ENCODE assay signal across 1 cellular context in genomic region chr3:171168086-171168485, GRCh38.
TF ChIP-seq lines count a peak whose summit lies in the region.

No MANE protein-coding gene starts in this region.

TF ChIP-seq in GM23338, 12 proteins besides CTCF, POLR2A, EP300 and RAD21 (continued from another document):
- TF ChIP-seq, protein P1, sequence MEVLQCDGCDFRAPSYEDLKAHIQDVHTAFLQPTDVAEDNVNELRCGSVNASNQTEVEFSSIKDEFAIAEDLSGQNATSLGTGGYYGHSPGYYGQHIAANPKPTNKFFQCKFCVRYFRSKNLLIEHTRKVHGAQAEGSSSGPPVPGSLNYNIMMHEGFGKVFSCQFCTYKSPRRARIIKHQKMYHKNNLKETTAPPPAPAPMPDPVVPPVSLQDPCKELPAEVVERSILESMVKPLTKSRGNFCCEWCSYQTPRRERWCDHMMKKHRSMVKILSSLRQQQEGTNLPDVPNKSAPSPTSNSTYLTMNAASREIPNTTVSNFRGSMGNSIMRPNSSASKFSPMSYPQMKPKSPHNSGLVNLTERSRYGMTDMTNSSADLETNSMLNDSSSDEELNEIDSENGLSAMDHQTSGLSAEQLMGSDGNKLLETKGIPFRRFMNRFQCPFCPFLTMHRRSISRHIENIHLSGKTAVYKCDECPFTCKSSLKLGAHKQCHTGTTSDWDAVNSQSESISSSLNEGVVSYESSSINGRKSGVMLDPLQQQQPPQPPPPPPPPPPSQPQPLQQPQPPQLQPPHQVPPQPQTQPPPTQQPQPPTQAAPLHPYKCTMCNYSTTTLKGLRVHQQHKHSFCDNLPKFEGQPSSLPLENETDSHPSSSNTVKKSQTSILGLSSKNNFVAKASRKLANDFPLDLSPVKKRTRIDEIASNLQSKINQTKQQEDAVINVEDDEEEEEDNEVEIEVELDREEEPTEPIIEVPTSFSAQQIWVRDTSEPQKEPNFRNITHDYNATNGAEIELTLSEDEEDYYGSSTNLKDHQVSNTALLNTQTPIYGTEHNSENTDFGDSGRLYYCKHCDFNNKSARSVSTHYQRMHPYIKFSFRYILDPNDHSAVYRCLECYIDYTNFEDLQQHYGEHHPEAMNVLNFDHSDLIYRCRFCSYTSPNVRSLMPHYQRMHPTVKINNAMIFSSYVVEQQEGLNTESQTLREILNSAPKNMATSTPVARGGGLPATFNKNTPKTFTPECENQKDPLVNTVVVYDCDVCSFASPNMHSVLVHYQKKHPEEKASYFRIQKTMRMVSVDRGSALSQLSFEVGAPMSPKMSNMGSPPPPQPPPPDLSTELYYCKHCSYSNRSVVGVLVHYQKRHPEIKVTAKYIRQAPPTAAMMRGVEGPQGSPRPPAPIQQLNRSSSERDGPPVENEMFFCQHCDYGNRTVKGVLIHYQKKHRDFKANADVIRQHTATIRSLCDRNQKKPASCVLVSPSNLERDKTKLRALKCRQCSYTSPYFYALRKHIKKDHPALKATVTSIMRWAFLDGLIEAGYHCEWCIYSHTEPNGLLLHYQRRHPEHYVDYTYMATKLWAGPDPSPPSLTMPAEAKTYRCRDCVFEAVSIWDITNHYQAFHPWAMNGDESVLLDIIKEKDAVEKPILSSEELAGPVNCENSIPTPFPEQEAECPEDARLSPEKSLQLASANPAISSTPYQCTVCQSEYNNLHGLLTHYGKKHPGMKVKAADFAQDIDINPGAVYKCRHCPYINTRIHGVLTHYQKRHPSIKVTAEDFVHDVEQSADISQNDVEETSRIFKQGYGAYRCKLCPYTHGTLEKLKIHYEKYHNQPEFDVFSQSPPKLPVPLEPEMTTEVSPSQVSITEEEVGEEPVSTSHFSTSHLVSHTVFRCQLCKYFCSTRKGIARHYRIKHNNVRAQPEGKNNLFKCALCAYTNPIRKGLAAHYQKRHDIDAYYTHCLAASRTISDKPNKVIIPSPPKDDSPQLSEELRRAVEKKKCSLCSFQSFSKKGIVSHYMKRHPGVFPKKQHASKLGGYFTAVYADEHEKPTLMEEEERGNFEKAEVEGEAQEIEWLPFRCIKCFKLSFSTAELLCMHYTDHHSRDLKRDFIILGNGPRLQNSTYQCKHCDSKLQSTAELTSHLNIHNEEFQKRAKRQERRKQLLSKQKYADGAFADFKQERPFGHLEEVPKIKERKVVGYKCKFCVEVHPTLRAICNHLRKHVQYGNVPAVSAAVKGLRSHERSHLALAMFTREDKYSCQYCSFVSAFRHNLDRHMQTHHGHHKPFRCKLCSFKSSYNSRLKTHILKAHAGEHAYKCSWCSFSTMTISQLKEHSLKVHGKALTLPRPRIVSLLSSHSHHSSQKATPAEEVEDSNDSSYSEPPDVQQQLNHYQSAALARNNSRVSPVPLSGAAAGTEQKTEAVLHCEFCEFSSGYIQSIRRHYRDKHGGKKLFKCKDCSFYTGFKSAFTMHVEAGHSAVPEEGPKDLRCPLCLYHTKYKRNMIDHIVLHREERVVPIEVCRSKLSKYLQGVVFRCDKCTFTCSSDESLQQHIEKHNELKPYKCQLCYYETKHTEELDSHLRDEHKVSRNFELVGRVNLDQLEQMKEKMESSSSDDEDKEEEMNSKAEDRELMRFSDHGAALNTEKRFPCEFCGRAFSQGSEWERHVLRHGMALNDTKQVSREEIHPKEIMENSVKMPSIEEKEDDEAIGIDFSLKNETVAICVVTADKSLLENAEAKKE (CRISPR knock-in tag; IDR thresholded peaks at IDR 0.05) = no peak
- TF ChIP-seq EZH2 (IDR thresholded peaks at IDR 0.05; ENCODE audit: low read depth, unreplicated experiment) = no peak
- TF ChIP-seq ETS1 (IDR thresholded peaks at IDR 0.05) = no peak
- no peak for TF ChIP-seq ZNF114 (CRISPR knock-in tag; IDR thresholded peaks at IDR 0.05)
